In the genomic region with DNA sequence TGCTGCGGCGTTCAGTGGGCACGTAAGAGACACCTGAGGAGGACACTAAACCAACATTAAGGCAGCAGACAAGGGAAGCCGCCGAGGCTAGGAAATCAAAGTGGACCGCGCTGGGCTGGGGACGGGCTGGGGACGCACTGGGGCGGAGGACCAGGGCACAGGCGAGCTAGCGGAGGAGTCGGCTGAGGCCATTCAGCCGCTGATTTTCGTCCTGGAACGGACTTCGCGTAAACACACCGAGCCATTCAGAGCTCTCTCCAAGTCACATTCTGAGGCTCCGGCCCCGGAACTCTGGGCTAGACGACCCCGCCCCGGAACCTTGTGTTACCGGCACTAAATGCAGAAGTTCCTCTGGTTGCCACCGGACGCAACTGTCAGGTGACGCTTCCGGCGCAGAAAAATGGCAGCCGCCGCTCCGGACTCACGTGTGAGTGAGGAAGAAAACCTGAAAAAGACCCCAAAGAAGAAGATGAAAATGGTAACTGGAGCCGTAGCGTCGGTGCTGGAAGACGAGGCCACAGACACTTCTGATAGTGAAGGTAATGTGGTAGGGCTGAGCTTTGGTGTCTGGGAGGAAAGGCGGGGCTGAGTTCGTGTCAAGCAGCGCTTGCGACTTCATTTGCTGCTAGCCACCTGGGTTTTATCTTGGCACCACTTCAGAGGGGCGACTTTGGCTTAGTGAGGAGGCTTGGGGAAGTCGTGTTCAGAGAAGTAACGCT, we compare ENCODE assay signal across 8 cellular contexts. TPM values are rescaled to one million over a fixed set of nuclear protein-coding genes. Genes with fewer than 3 reads are reported as not detected.
DNase-seq lines count a peak whose midpoint lies in the region; ATAC-seq, FAIRE-seq and TF ChIP-seq lines count a peak whose summit lies in the region.

A gene with protein sequence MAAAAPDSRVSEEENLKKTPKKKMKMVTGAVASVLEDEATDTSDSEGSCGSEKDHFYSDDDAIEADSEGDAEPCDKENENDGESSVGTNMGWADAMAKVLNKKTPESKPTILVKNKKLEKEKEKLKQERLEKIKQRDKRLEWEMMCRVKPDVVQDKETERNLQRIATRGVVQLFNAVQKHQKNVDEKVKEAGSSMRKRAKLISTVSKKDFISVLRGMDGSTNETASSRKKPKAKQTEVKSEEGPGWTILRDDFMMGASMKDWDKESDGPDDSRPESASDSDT (plus strand): TSS at position 377 of the 719 bp plus-strand sequence. CDS start 24 bp downstream, at position 401.

- WGBS in pancreas, 2 donors, result 0% methylated on average over 45 of the region's 45 CpGs

- peaks cover 30% of the 10 kb centered on the region for H3K4me1 Mint-ChIP-seq in activated naive CD8-positive, alpha-beta T cell treated with anti-CD3 and anti-CD28 coated beads for 36 hours

- H3K27ac ChIP-seq in SU-DHL-6 (ENCODE audit: low read depth, low read length) (peak within 1 kb of the TSS; percentile 44), pancreas (peak within 1 kb of the TSS; percentile 56 to 82 (median 72)), tibial artery (peak within 1 kb of the TSS; percentile 75 to 82)

- H3K79me2 ChIP-seq in SU-DHL-6 (ENCODE audit: insufficient read depth, low read length), result peaks cover 49% of the 10 kb centered on the region

- H3K27me3 Mint-ChIP-seq in activated naive CD8-positive, alpha-beta T cell treated with anti-CD3 and anti-CD28 coated beads for 36 hours, result peaks cover 8% of the 10 kb centered on the region

- no peaks in the 10 kb centered on the region for H3K27me3 ChIP-seq in SU-DHL-6 (ENCODE audit: low read length)
- H3K27me3 ChIP-seq in pancreas, result no peaks in the 10 kb centered on the region
- H3K27me3 ChIP-seq in tibial artery, result no peaks in the 10 kb centered on the region

- DNase-seq in GM12865 (ENCODE audit: low read depth) (peak; percentile 94), NCI-H1105 treated with DMSO at 0.1 percent for 48 hours (lab: John Stamatoyannopoulos, UW) (peak; percentile 86), Right ventricle myocardium inferior (ENCODE audit: missing footprints) (peak; percentile 95), pancreas (peak; percentile 80 to 94 (median 86)), tibial artery (peak; percentile 90)
- peak; percentile 83 for DNase-seq in activated naive CD8-positive, alpha-beta T cell treated with anti-CD3 and anti-CD28 coated beads for 36 hours

- peak within 1 kb of the TSS; percentile 96 for H3K27ac Mint-ChIP-seq in activated naive CD8-positive, alpha-beta T cell treated with anti-CD3 and anti-CD28 coated beads for 36 hours

- H3F3A ChIP-seq in SU-DHL-6 (ENCODE audit: insufficient read depth), result no peaks in the 10 kb centered on the region

- H3K36me3 ChIP-seq in SU-DHL-6 (ENCODE audit: low read length) (no peaks in the 10 kb centered on the region), pancreas (no peaks in the 10 kb centered on the region), tibial artery (no peaks in the 10 kb centered on the region)

- peak within 1 kb of the TSS; percentile 95 for H3K4me3 Mint-ChIP-seq in activated naive CD8-positive, alpha-beta T cell treated with anti-CD3 and anti-CD28 coated beads for 36 hours

- no peak for FAIRE-seq in pancreas (lab: Jason Lieb, UNC)

- H3K36me3 Mint-ChIP-seq in activated naive CD8-positive, alpha-beta T cell treated with anti-CD3 and anti-CD28 coated beads for 36 hours, result peaks cover 7% of the 10 kb centered on the region

- H3K9me2 ChIP-seq in SU-DHL-6 (replicated peaks; ENCODE audit: insufficient read depth, low read length), result no peaks in the 10 kb centered on the region

- no peaks in the 10 kb centered on the region for H3K9me3 ChIP-seq in SU-DHL-6 (ENCODE audit: insufficient read depth, low read length)
- no peaks in the 10 kb centered on the region for H3K9me3 ChIP-seq in pancreas
- no peaks in the 10 kb centered on the region for H3K9me3 ChIP-seq in tibial artery

- H3K4me1 ChIP-seq in pancreas (peaks cover 4 to 12% (median 10%) of the 10 kb centered on the region in 3 donors), tibial artery (peaks cover 0 to 19% (median 10%) of the 10 kb centered on the region in 4 donors)

- H3K9me3 Mint-ChIP-seq in activated naive CD8-positive, alpha-beta T cell treated with anti-CD3 and anti-CD28 coated beads for 36 hours, result peaks cover 2% of the 10 kb centered on the region

- H2AFZ ChIP-seq in SU-DHL-6 (ENCODE audit: low read depth, low read length, severe bottlenecking), result peak within 1 kb of the TSS; percentile 99

- H3K4me2 ChIP-seq in SU-DHL-6 (ENCODE audit: low read depth, low read length, poor library complexity, severe bottlenecking), result peak within 1 kb of the TSS; percentile 73

- TF ChIP-seq CTCF in GM12865 (IDR thresholded peaks at IDR 0.05; ENCODE audit: insufficient read depth, low read depth, low read length, missing control alignments), result no peak
- no peak for TF ChIP-seq CTCF in SU-DHL-6 (IDR thresholded peaks at IDR 0.05; ENCODE audit: insufficient read depth, low read length, poor library complexity, severe bottlenecking)
- peak in 1 of 4 donors; percentile 8 for TF ChIP-seq CTCF in pancreas (IDR thresholded peaks at IDR 0.05)
- peak in 1 of 2 experiments; percentile 36 for TF ChIP-seq CTCF in tibial artery (IDR thresholded peaks at IDR 0.05)

- intact Hi-C loops in Right ventricle myocardium inferior (cut with DNase I) (no loop called here), pancreas (cut with DNase I) (no loop called here), tibial artery (cut with DNase I; ENCODE audit: low total_unique reads) (no loop called here)

- ATAC-seq in HG02678 (IDR thresholded peaks at IDR 0.05; ENCODE audit: unreplicated experiment), result peak; percentile 99
- peak; percentile 96 for ATAC-seq in Right ventricle myocardium inferior
- ATAC-seq in pancreas, result peak; percentile 99 to 100 (median 100)

- H3K4me3 ChIP-seq in GM12865 (ENCODE audit: low read depth, low read length) (peak within 1 kb of the TSS; percentile 100), SU-DHL-6 (ENCODE audit: insufficient read depth, low read length, poor library complexity, severe bottlenecking) (peak within 1 kb of the TSS; percentile 77), pancreas (peak within 1 kb of the TSS; percentile 62 to 94 (median 71)), tibial artery (peak within 1 kb of the TSS; percentile 78 to 85)

- H4K20me1 ChIP-seq in SU-DHL-6 (ENCODE audit: low read depth, low read length), result no peaks in the 10 kb centered on the region

- peak within 1 kb of the TSS; percentile 63 for H3K9ac ChIP-seq in SU-DHL-6 (ENCODE audit: low read length)

RNA-seq across cellular contexts. Expression of the gene that starts here (rescaled TPM):
- total RNA-seq in activated naive CD8-positive, alpha-beta T cell treated with anti-CD3 and anti-CD28 coated beads for 36 hours, result 10 to 100 TPM; 41.3 to 50.5 TPM
- total RNA-seq in Right ventricle myocardium inferior (21.9 TPM), pancreas (10 to 100 TPM in 1 of 6 donors, 1 to 10 TPM in 5; 4.0 to 11.6 (median 7.5) TPM)
- 1 to 10 TPM; 1.9 to 2.0 TPM for polyA plus RNA-seq in pancreas

Comparison
In these comparisons a context has a peak if more than half of its experiments do, and no peak if none do; other contexts are left out.
1. Peak in every context shown above with its lines: DNase-seq, ATAC-seq, H3K4me3 ChIP-seq and H3K27ac ChIP-seq.